ENCODE assay signal across 28 cellular contexts in the genomic region with DNA sequence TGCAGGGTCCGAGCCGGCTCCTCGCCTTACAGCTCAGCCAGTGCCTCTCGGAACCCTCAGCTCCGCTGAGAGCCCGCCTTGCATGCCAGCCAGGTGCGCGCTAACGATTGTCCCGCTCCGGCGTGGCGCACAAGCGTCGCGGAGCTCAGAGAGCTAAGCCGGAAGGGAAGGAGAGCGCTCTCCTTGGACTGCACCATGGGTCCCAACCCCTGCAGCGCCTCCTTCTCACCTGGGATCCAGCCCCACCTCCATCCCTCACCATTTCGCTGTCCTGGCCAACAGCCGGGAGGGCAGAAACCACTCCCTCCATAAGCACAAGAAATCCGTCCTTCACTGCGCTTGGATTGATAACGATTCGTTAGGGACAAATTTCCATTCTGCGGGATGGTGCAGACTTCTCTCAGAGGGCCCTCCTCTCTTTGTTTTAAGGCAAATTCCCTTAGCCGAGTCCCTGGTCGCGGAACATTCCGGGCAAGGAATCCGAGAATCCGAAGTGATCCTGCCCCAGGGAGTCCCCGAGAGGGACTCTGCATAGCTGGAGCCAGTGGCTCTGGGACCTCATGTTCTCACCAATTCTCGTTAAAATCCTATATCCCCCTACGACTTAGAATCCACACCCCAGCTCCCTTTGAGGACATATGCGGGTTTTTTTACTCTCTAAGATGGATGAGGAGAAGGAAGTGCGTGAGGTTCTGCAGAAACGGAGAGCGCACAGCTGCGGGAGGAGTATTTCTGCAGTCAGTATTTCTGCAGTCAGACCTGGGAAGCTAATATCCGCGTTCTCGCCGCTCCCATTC. TPM values are rescaled to one million over a fixed set of nuclear protein-coding genes. Genes with fewer than 3 reads are reported as not detected.
"Had no signal": no experiment of that assay in that cellular context is flagged by ENCODE, and none has a peak within 500 bp of the region (broad histone marks: within the 10 kb centered on the region; RNA-seq: fewer than 3 reads in every experiment).

No MANE protein-coding gene starts in this region.

- H3K36me3 ChIP-seq: breast epithelium, tibial nerve, uterus had no signal

- H3K4me3 Mint-ChIP-seq: activated naive CD8-positive, alpha-beta T cell treated with anti-CD3 and anti-CD28 coated beads, Interleukin-2, amount 50 U/mL, for 24 hours; activated T-helper 1 cell treated with anti-CD3 and anti-CD28 coated beads, Interleukin-12 subunit alpha, Interleukin-12 subunit beta, Interleukin-2, Interleukin-4 antibody, amounts not matched to agents 30 ng/mL and 10 ng/mL and 1 ng/mL, durations not matched to agents 14 hours and 24 hours and 36 hours; dendritic cell treated with granulocyte-macrophage colony-stimulating factor and Interleukin-4, amounts not matched to agents 40 ng/mL and 50 ng/mL, for 4 days had no signal

- H3K27ac Mint-ChIP-seq: activated naive CD8-positive, alpha-beta T cell treated with anti-CD3 and anti-CD28 coated beads, Interleukin-2, amount 50 U/mL, for 24 hours; activated T-helper 1 cell treated with anti-CD3 and anti-CD28 coated beads, Interleukin-12 subunit alpha, Interleukin-12 subunit beta, Interleukin-2, Interleukin-4 antibody, amounts not matched to agents 30 ng/mL and 10 ng/mL and 1 ng/mL, durations not matched to agents 14 hours and 24 hours and 36 hours; dendritic cell treated with granulocyte-macrophage colony-stimulating factor and Interleukin-4, amounts not matched to agents 40 ng/mL and 50 ng/mL, for 4 days had no signal

- ATAC-seq: activated naive CD8-positive, alpha-beta T cell treated with anti-CD3 and anti-CD28 coated beads, Interleukin-2, amount 50 U/mL, for 24 hours; left colon; right cardiac atrium had no signal

- H3K9me3 Mint-ChIP-seq: activated naive CD8-positive, alpha-beta T cell treated with anti-CD3 and anti-CD28 coated beads, Interleukin-2, amount 50 U/mL, for 24 hours; activated T-helper 1 cell treated with anti-CD3 and anti-CD28 coated beads, Interleukin-12 subunit alpha, Interleukin-12 subunit beta, Interleukin-2, Interleukin-4 antibody, amounts not matched to agents 30 ng/mL and 10 ng/mL and 1 ng/mL, durations not matched to agents 14 hours and 24 hours and 36 hours; dendritic cell treated with granulocyte-macrophage colony-stimulating factor and Interleukin-4, amounts not matched to agents 40 ng/mL and 50 ng/mL, for 4 days had no signal

- H3K4me3 ChIP-seq: breast epithelium, skin epidermis, tibial nerve, uterus had no signal

- DNase-seq: activated CD4-positive, CD25-positive, alpha-beta regulatory T cell treated with anti-CD3 and anti-CD28 coated beads, Interleukin-2, amount 50 U/mL, for 72 hours; activated naive CD4-positive, alpha-beta T cell treated with Interleukin-2 at 50 U/mL for 16 hours; activated naive CD8-positive, alpha-beta T cell treated with anti-CD3 and anti-CD28 coated beads, Interleukin-2, amount 50 U/mL, for 24 hours; aorta; cerebellar nuclear complex; effector memory CD4-positive, alpha-beta T cell; foreskin melanocyte; head of caudate nucleus; left colon; naive B cell; posterior cingulate gyrus; right cardiac atrium; stimulated activated CD4-positive, alpha-beta T cell treated with anti-CD3 and anti-CD28 coated beads, Interleukin-15, amount 100 ng/mL, for 24 hours; stimulated activated CD4-positive, alpha-beta T cell treated with anti-CD3 and anti-CD28 coated beads, Interleukin-4, amount 100 ng/mL, for 1 hour; stimulated activated naive CD4-positive, alpha-beta T cell treated with Interleukin-2 at 50 U/mL for 16 hours; substantia nigra; T1000; uterus had no signal

- H3K27ac ChIP-seq: breast epithelium, epithelial cell of prostate, skin epidermis, tibial nerve, uterus had no signal

- H3K9me3 ChIP-seq: breast epithelium, tibial nerve, uterus had no signal

RNA-seq across cellular contexts. Expression of gene GSX1, which starts 2.8 kb away (rescaled TPM):
- total RNA-seq: activated CD8-positive, alpha-beta memory T cell treated with anti-CD3 and anti-CD28 coated beads for 36 hours; activated T-helper 1 cell treated with anti-CD3 and anti-CD28 coated beads, Interleukin-12 subunit alpha, Interleukin-12 subunit beta, Interleukin-2, Interleukin-4 antibody, amounts not matched to agents 30 ng/mL and 10 ng/mL and 1 ng/mL, durations not matched to agents 14 hours and 24 hours and 36 hours; aorta; breast epithelium; fibroblast of lung; left colon; lung microvascular endothelial cell; mononuclear cell; right cardiac atrium; tibial nerve; uterus had no signal
